15 cellular contexts compared by ENCODE assay signal in genomic region chr5:146027746-146028145, GRCh38.
DNase-seq lines count a peak whose midpoint lies in the region; TF ChIP-seq lines count a peak whose summit lies in the region.
"Had no signal": no experiment of that assay in that cellular context is flagged by ENCODE, and none has a peak within 500 bp of the region (broad histone marks: within the 10 kb centered on the region; RNA-seq: fewer than 3 reads in every experiment).

No MANE protein-coding gene starts in this region.

- TF ChIP-seq CTCF in GM10266 (IDR thresholded peaks at IDR 0.05; ENCODE audit: control insufficient read depth, insufficient read depth, low read depth, missing control alignments), result no peak

- H3K4me1 ChIP-seq in Karpas-422 (ENCODE audit: low read length), result no peaks in the 10 kb centered on the region

- H3K9ac ChIP-seq in Karpas-422 (ENCODE audit: low read length), result no peak overlapping the region

- H3K4me3 ChIP-seq in skin epidermis (no peak overlapping the region), Karpas-422 (ENCODE audit: low read length) (no peak overlapping the region)
- H3K4me3 ChIP-seq: cardiac muscle cell, thoracic aorta had no signal

- no peaks in the 10 kb centered on the region for H4K20me1 ChIP-seq in Karpas-422 (ENCODE audit: insufficient read depth, low read depth, low read length)

- H3K27ac ChIP-seq in skin epidermis, result peak overlapping the region in 12 of 21 experiments; percentile 3 to 79 (median 29)
- no peak overlapping the region for H3K27ac ChIP-seq in Karpas-422 (ENCODE audit: low read length)
- H3K27ac ChIP-seq: cardiac muscle cell, thoracic aorta had no signal

- H3K4me2 ChIP-seq in Karpas-422 (ENCODE audit: low read depth, low read length, poor library complexity, severe bottlenecking), result no peak overlapping the region

- peak; percentile 93 for DNase-seq in HPDE6-E6E7 (ENCODE audit: extremely low spot score)
- peak; percentile 22 for DNase-seq in RPMI8226
- peak in 24 of 42 donors; percentile 12 to 67 (median 34) for DNase-seq in head of caudate nucleus
- DNase-seq in GM10266 (ENCODE audit: extremely low spot score), result no peak
- DNase-seq in Karpas-422, result no peak
- no peak for DNase-seq in CD1c-positive myeloid dendritic cell (ENCODE audit: extremely low spot score)
- DNase-seq: activated CD4-positive, alpha-beta T cell treated with anti-CD3 and anti-CD28 coated beads, Interleukin-2, amount 10 ng/mL, durations not matched to agents 7 days and 5 days; activated effector memory CD4-positive, alpha-beta T cell treated with Interleukin-2 at 50 U/mL for 16 hours; COR-L47; HCEC 1CT; naive B cell; NCI-H1436 had no signal

- H3K79me2 ChIP-seq in Karpas-422 (ENCODE audit: low read length), result no peaks in the 10 kb centered on the region

- no peaks in the 10 kb centered on the region for H3K27me3 ChIP-seq in Karpas-422 (ENCODE audit: low read length)
- H3K27me3 ChIP-seq: cardiac muscle cell had no signal

- no peaks in the 10 kb centered on the region for H3K36me3 ChIP-seq in Karpas-422 (ENCODE audit: insufficient read depth, low read length)
- H3K36me3 ChIP-seq: cardiac muscle cell, thoracic aorta had no signal

- H3K9me3 ChIP-seq in Karpas-422 (ENCODE audit: low read length), result no peaks in the 10 kb centered on the region
- H3K9me3 ChIP-seq: thoracic aorta had no signal

- intact Hi-C loops in head of caudate nucleus (cut with DNase I), result no loop called here

- H2AFZ ChIP-seq in Karpas-422 (ENCODE audit: low read length), result no peak overlapping the region

- no peaks in the 10 kb centered on the region for H3K9me2 ChIP-seq in Karpas-422 (replicated peaks; ENCODE audit: insufficient read depth, low read length)

Comparison
In these comparisons a context has a peak if more than half of its experiments do, and no peak if none do; other contexts are left out.
1. DNase-seq: peak in HPDE6-E6E7 (single experiment), RPMI8226 (single experiment) and head of caudate nucleus (24 of 42); none in GM10266 (single experiment), Karpas-422 (single experiment) and CD1c-positive myeloid dendritic cell (single experiment).